Comparison of ENCODE assay signal across 9 cellular contexts in genomic region chr13:52845766-52846566, GRCh38. TPM values are rescaled to one million over a fixed set of nuclear protein-coding genes. Genes with fewer than 3 reads are reported as not detected.
DNase-seq lines count a peak whose midpoint lies in the region; ATAC-seq and TF ChIP-seq lines count a peak whose summit lies in the region.
"Had no signal": no experiment of that assay in that cellular context is flagged by ENCODE, and none has a peak within 500 bp of the region (broad histone marks: within the 10 kb centered on the region; RNA-seq: fewer than 3 reads in every experiment).

No MANE protein-coding gene starts in this region.

- H3K4ac ChIP-seq in mesendoderm (ENCODE audit: low read depth, low read length) = no peak overlapping the region

- no peak overlapping the region for H2BK15ac ChIP-seq in mesendoderm (replicated peaks; ENCODE audit: low read depth)

- no peak overlapping the region for H3K4me3 ChIP-seq in LNCaP clone FGC (ENCODE audit: low read depth, low read length)
- H3K4me3 ChIP-seq in mammary epithelial cell (replicated peaks in 1 of 3; ENCODE audit: insufficient read depth in 1 of 3, low read depth in 2 of 3, low read length in 3 of 3) = no peak overlapping the region
- H3K4me3 ChIP-seq in mesendoderm (ENCODE audit: low read length) = no peak overlapping the region
- H3K4me3 ChIP-seq in vagina = no peak overlapping the region

- no peak overlapping the region for H2AFZ ChIP-seq in mammary epithelial cell (ENCODE audit: low read depth, low read length)

- in situ Hi-C loops in mammary epithelial cell (cut with MboI; ENCODE audit: low sequenced_read_pairs in 2 of 2) = no loop called here

- H3K9me3 ChIP-seq in mammary epithelial cell (replicated peaks; ENCODE audit: insufficient read depth, low read length) (peaks cover 9% of the 10 kb centered on the region), vagina (no peaks in the 10 kb centered on the region)

- H3K36me3 ChIP-seq in mammary epithelial cell (ENCODE audit: insufficient read depth, low read length) (no peaks in the 10 kb centered on the region), mesendoderm (ENCODE audit: control insufficient read depth, insufficient read depth, low read length) (no peaks in the 10 kb centered on the region), vagina (no peaks in the 10 kb centered on the region)

- intact Hi-C loops in mammary epithelial cell (cut with micrococcal nuclease) (loop anchor here (1.0 to 5.0 kb wide), 2 partner anchors 179 to 237 kb away; no protein-coding TSS in a partner anchor), vagina (cut with DNase I) (no loop called here)

- peak; percentile 62 for TF ChIP-seq CTCF in LNCaP clone FGC (IDR thresholded peaks at IDR 0.05; ENCODE audit: control insufficient read depth, extremely low read depth, insufficient read depth)
- peak in 1 of 2 donors; percentile 1 for TF ChIP-seq CTCF in mammary epithelial cell (conservative IDR thresholded peaks at IDR 0.05 in 1 of 2, IDR thresholded peaks at IDR 0.05 in 1 of 2; ENCODE audit: extremely low read depth in 1 of 2, insufficient read depth in 1 of 2, low read depth in 1 of 2, low read length in 2 of 2)
- no peak for TF ChIP-seq CTCF in vagina (IDR thresholded peaks at IDR 0.05)

- no peak overlapping the region for H3K23ac ChIP-seq in mesendoderm (ENCODE audit: low read length)

- dilution Hi-C loops in mammary epithelial cell (cut with HindIII; ENCODE audit: low sequenced_read_pairs) = no loop called here

- H3K4me2 ChIP-seq in mammary epithelial cell (ENCODE audit: insufficient read depth, low read depth, low read length) (peak overlapping the region; percentile 34), mesendoderm (ENCODE audit: low read length) (peak overlapping the region; percentile 4)

- DNase-seq in CD1c-positive myeloid dendritic cell (ENCODE audit: extremely low spot score) (peak; percentile 31), LNCaP clone FGC (ENCODE audit: low read depth) (no peak), mammary epithelial cell (no peak), mesendoderm (peak; percentile 88), NCI-H1436 (lab: John Stamatoyannopoulos, UW) (no peak), GDM1 (lab: John Stamatoyannopoulos, UW) (no peak), vagina (ENCODE audit: extremely low spot score in 2 of 2) (no peak)

- 8% methylated on average over 23 of the region's 98 CpGs for WGBS in mammary epithelial cell (ENCODE audit: low coverage, missing lambda C conversion rate)
- WGBS in mesendoderm (ENCODE audit: extremely low coverage, insufficient coverage, low lambda C conversion rate) = no CpG with 5 or more reads among the region's 98 CpGs

- no peak overlapping the region for H3K56ac ChIP-seq in mesendoderm (ENCODE audit: low read length)

- no peak overlapping the region for H4K5ac ChIP-seq in mesendoderm (ENCODE audit: low read length)

- no peak for ATAC-seq in GM21723 (IDR thresholded peaks at IDR 0.05; ENCODE audit: unreplicated experiment)

- no peak for TF ChIP-seq POLR2A in vagina (IDR thresholded peaks at IDR 0.05)

- peaks cover 7% of the 10 kb centered on the region for H4K20me1 ChIP-seq in mammary epithelial cell (ENCODE audit: insufficient read depth, low read length)

- no peak overlapping the region for H3K18ac ChIP-seq in mesendoderm (ENCODE audit: low read length)

- H3K79me2 ChIP-seq in mammary epithelial cell (ENCODE audit: insufficient read depth, low read length) (no peaks in the 10 kb centered on the region), mesendoderm (ENCODE audit: control insufficient read depth, insufficient read depth, low read length) (no peaks in the 10 kb centered on the region)

- BruUV-seq in mammary epithelial cell (replicated peaks; lab: Mats Ljungman, UMichigan) = no TSS peak

- H3K79me1 ChIP-seq in mesendoderm (ENCODE audit: low read length) = no peaks in the 10 kb centered on the region

- CTCF ChIA-PET in mammary epithelial cell (lab: Charles Lee; ENCODE audit: low non-redundant PET) = interaction anchor here (1.2 kb wide), 1 partner anchor 122 kb away, joined by 6 read pairs; no protein-coding TSS in a partner anchor

- no peak overlapping the region for H4K8ac ChIP-seq in mesendoderm (ENCODE audit: low read depth, low read length)

- H3K27ac ChIP-seq in mammary epithelial cell (ENCODE audit: insufficient read depth, low read depth, low read length) = no peak overlapping the region
- no peak overlapping the region for H3K27ac ChIP-seq in mesendoderm (ENCODE audit: low read depth, low read length)
- H3K27ac ChIP-seq in vagina = no peak overlapping the region

- peaks cover 4% of the 10 kb centered on the region for H3K4me1 ChIP-seq in mammary epithelial cell (ENCODE audit: insufficient read depth, low read length)
- H3K4me1 ChIP-seq in mesendoderm (ENCODE audit: control insufficient read depth, low read depth, low read length) = peaks cover 10% of the 10 kb centered on the region
- peaks cover 29% of the 10 kb centered on the region for H3K4me1 ChIP-seq in vagina

- no peak overlapping the region for H2AK5ac ChIP-seq in mesendoderm (ENCODE audit: low read length)

- H3K27me3 ChIP-seq in mammary epithelial cell (ENCODE audit: insufficient read depth, low read length) (peaks cover 53% of the 10 kb centered on the region), mesendoderm (ENCODE audit: insufficient read depth, low read length, poor library complexity) (peaks cover 26% of the 10 kb centered on the region), vagina (peaks cover 11% of the 10 kb centered on the region)

- H2BK120ac ChIP-seq in mesendoderm (ENCODE audit: low read depth, low read length) = no peak overlapping the region

- H3K9ac ChIP-seq in mammary epithelial cell (ENCODE audit: insufficient read depth, low read length) (no peak overlapping the region), mesendoderm (ENCODE audit: low read length) (no peak overlapping the region)

- H2BK5ac ChIP-seq in mesendoderm (ENCODE audit: low read length) = no peak overlapping the region

RNA-seq across cellular contexts. Expression of gene PCDH8, which starts 2.5 kb away (rescaled TPM):
- under 1 TPM in 1 of 2 donors, not detected in 1; under 0.01 TPM for total RNA-seq in mammary epithelial cell
- polyA plus RNA-seq in mammary epithelial cell = not detected
- polyA minus RNA-seq in mammary epithelial cell = not detected
- 0.52 TPM for polyA plus RNA-seq in mesendoderm (2013, experiment 1 of 2)
- polyA plus RNA-seq in mesendoderm (2013, experiment 2 of 2) = 0.80 TPM
- total RNA-seq in vagina = 0.98 TPM
- polyA plus RNA-seq: esophagus had no signal

Comparison
In these comparisons a context has a peak if more than half of its experiments do, and no peak if none do; other contexts are left out.
1. DNase-seq: peak in CD1c-positive myeloid dendritic cell (single experiment) and mesendoderm (single experiment); none in LNCaP clone FGC (single experiment), mammary epithelial cell (single experiment), NCI-H1436 (single experiment), GDM1 (single experiment) and vagina (0 of 2).